14 cellular contexts compared by ENCODE assay signal in the genomic region with DNA sequence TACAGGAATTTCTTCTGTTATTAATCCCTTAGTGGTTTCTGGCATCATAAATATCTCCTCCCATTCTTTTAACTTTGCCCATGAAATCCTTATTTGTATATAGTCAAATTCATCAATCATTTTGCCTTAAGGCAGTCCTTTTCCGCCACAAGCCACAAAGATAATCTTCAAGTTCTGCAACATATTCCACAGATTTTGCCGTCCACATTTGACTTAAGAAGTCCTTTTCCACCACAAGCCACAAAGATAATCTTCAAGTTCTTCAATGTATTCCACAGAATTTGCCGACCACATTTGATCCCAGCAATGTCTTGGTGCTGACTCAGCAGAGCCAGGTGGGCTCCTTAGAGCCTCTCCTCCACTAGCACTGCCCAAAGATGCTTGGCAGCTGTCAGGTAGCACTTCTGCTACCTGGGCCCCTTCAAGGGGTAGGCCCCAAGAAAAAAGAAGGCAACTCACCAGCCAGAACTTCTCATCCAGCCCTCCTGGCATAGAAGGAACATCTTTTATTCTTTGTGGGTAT.
"Had no signal": no experiment of that assay in that cellular context is flagged by ENCODE, and none has a peak within 500 bp of the region (broad histone marks: within the 10 kb centered on the region; RNA-seq: fewer than 3 reads in every experiment).

No MANE protein-coding gene starts in this region.

- FAIRE-seq: small intestine had no signal

- H3K36me3 ChIP-seq: breast epithelium had no signal

- H3K27ac Mint-ChIP-seq: activated naive CD8-positive, alpha-beta T cell treated with anti-CD3 and anti-CD28 coated beads, Interleukin-2, amount 50 U/mL, for 24 hours; dendritic cell treated with granulocyte-macrophage colony-stimulating factor and Interleukin-4, amounts not matched to agents 40 ng/mL and 50 ng/mL, for 4 days; immature natural killer cell; memory B cell; progenitor cell of endocrine pancreas; stimulated activated naive CD8-positive, alpha-beta T cell treated with anti-CD3 and anti-CD28 coated beads, Interleukin-15, Interleukin-2, amounts not matched to agents 100 ng/mL and 50 ng/mL, for 24 hours had no signal

- H3K4me1 Mint-ChIP-seq: activated naive CD8-positive, alpha-beta T cell treated with anti-CD3 and anti-CD28 coated beads, Interleukin-2, amount 50 U/mL, for 24 hours; immature natural killer cell; memory B cell had no signal

- H3K9me3 Mint-ChIP-seq: activated naive CD4-positive, alpha-beta T cell treated with anti-CD3 and anti-CD28 coated beads, Interleukin-2, amount 10 ng/mL, durations not matched to agents 7 days and 5 days; activated naive CD8-positive, alpha-beta T cell treated with anti-CD3 and anti-CD28 coated beads, Interleukin-2, amount 50 U/mL, for 24 hours; dendritic cell treated with granulocyte-macrophage colony-stimulating factor and Interleukin-4, amounts not matched to agents 40 ng/mL and 50 ng/mL, for 4 days; immature natural killer cell; memory B cell; naive B cell; neural crest cell; stimulated activated naive CD8-positive, alpha-beta T cell treated with anti-CD3 and anti-CD28 coated beads, Interleukin-15, Interleukin-2, amounts not matched to agents 100 ng/mL and 50 ng/mL, for 24 hours; T-cell had no signal

- H3K27me3 ChIP-seq: breast epithelium, right atrium auricular region had no signal

- H3K27me3 Mint-ChIP-seq: activated naive CD8-positive, alpha-beta T cell treated with anti-CD3 and anti-CD28 coated beads, Interleukin-2, amount 50 U/mL, for 24 hours; dendritic cell treated with granulocyte-macrophage colony-stimulating factor and Interleukin-4, amounts not matched to agents 40 ng/mL and 50 ng/mL, for 4 days; memory B cell; naive B cell; stimulated activated naive CD8-positive, alpha-beta T cell treated with anti-CD3 and anti-CD28 coated beads, Interleukin-15, Interleukin-2, amounts not matched to agents 100 ng/mL and 50 ng/mL, for 24 hours; T-cell had no signal

- H3K4me1 ChIP-seq: breast epithelium had no signal

- H3K36me3 Mint-ChIP-seq: naive B cell had no signal

- H3K27ac ChIP-seq: breast epithelium had no signal

- H3K4me3 Mint-ChIP-seq: activated naive CD4-positive, alpha-beta T cell treated with anti-CD3 and anti-CD28 coated beads, Interleukin-2, amount 10 ng/mL, durations not matched to agents 7 days and 5 days; activated naive CD8-positive, alpha-beta T cell treated with anti-CD3 and anti-CD28 coated beads, Interleukin-2, amount 50 U/mL, for 24 hours; dendritic cell treated with granulocyte-macrophage colony-stimulating factor and Interleukin-4, amounts not matched to agents 40 ng/mL and 50 ng/mL, for 4 days; immature natural killer cell; memory B cell; neural crest cell; stimulated activated naive CD8-positive, alpha-beta T cell treated with anti-CD3 and anti-CD28 coated beads, Interleukin-15, Interleukin-2, amounts not matched to agents 100 ng/mL and 50 ng/mL, for 24 hours; T-cell had no signal

- H3K9me3 ChIP-seq: breast epithelium, mucosa of descending colon, right atrium auricular region had no signal

- H3K4me3 ChIP-seq: breast epithelium, mucosa of descending colon, right atrium auricular region had no signal
